In the genomic region with DNA sequence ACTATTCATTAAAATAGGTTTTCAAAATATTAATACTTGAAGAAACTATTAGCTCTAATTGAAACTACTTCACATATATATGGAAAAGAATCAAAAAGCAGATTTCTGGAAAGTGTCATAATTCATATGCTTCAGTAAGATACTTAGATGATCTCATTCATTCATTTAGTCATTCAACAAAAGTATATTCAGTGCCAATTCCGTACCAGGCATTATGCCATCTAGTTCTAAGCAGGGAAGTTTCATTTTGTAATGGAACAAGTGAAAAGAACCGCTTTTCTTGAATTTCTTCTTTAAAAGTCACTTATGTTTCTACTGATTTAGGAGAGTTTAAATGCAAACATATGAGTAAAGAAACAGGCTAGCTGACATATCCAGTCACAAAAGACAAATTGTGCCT, we compare ENCODE assay signal across 15 cellular contexts.
DNase-seq lines count a peak whose midpoint lies in the region; TF ChIP-seq lines count a peak whose summit lies in the region.
"Had no signal": no experiment of that assay in that cellular context is flagged by ENCODE, and none has a peak within 500 bp of the region (broad histone marks: within the 10 kb centered on the region; RNA-seq: fewer than 3 reads in every experiment).

No MANE protein-coding gene starts in this region.

- H3K36me3 ChIP-seq in H7 (replicated peaks; ENCODE audit: control insufficient read depth, insufficient read depth, low read length) = no peaks in the 10 kb centered on the region

- peak; percentile 36 to 48 for DNase-seq in NCI-H446 (lab: John Stamatoyannopoulos, UW)
- DNase-seq in cardiac fibroblast (ENCODE audit: low read depth in 2 of 2) = peak; percentile 33 to 64
- peak; percentile 52 for DNase-seq in fibroblast of the conjunctiva (ENCODE audit: low read depth)
- no peak for DNase-seq in NCI-H774 (lab: John Stamatoyannopoulos, UW)
- DNase-seq in putamen (ENCODE audit: low spot score) = no peak
- no peak for DNase-seq in H7
- no peak for DNase-seq in NCI-H146 (lab: John Stamatoyannopoulos, UW)
- DNase-seq: DMS 273 treated with DMSO at 0.1 percent for 48 hours, GDM1, KBM-7, NCI-H1417 treated with DMSO at 0.1 percent for 48 hours, NCI-H2029, NCI-H510A treated with DMSO at 0.1 percent for 48 hours, SHP77, SK-N-SH had no signal

- H3K4me3 ChIP-seq in cardiac fibroblast (replicated peaks in 1 of 2; ENCODE audit: low read depth in 2 of 2, low read length in 2 of 2) (no peak overlapping the region), H7 (ENCODE audit: insufficient read depth, low read depth, low read length) (no peak overlapping the region)

- H3K27me3 ChIP-seq in H7 (ENCODE audit: control insufficient read depth, insufficient read depth, low read length) = no peaks in the 10 kb centered on the region

- no peak for TF ChIP-seq CTCF in cardiac fibroblast (IDR thresholded peaks at IDR 0.05; ENCODE audit: low read depth, low read length)

Comparison
In these comparisons a context has a peak if more than half of its experiments do, and no peak if none do; other contexts are left out.
1. DNase-seq: peak in NCI-H446 (2 of 2), cardiac fibroblast (2 of 2) and fibroblast of the conjunctiva (single experiment); none in NCI-H774 (single experiment), putamen (single experiment), H7 (single experiment) and NCI-H146 (single experiment).